Comparison of ENCODE assay signal across 25 cellular contexts in the genomic region with DNA sequence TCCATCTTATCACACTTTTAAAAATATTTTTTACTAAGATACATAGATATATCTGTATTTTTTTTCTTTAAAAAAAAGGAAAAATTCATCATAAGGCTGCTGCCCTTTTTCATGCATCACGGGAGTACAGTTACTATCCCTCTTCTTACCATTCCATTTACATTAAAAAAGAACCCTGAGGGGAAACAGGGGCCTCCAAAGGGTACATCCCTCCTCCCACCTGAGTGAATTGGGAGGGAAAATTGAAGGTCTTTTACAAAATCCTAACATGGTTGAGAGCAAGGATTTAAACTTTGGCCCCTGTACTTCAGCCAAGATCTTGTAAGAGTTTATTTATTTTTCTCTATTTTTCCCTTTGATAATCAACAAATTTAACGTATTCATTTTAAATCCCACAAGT.
"Had no signal": no experiment of that assay in that cellular context is flagged by ENCODE, and none has a peak within 500 bp of the region (broad histone marks: within the 10 kb centered on the region; RNA-seq: fewer than 3 reads in every experiment).

No MANE protein-coding gene starts in this region.

- H3K9me3 ChIP-seq: breast epithelium, Peyer's patch, SJCRH30, SK-N-SH had no signal

- H3K27ac ChIP-seq: breast epithelium, Peyer's patch, RWPE1, SJCRH30, VCaP had no signal

- H3K36me3 Mint-ChIP-seq: activated CD8-positive, alpha-beta memory T cell treated with anti-CD3 and anti-CD28 coated beads, Interleukin-2, amount 10 ng/mL, durations not matched to agents 7 days and 5 days; activated naive CD4-positive, alpha-beta T cell treated with anti-CD3 and anti-CD28 coated beads, Interleukin-2, amount 50 U/mL, for 24 hours had no signal

- H3K27me3 ChIP-seq: breast epithelium, Peyer's patch, SJCRH30 had no signal

- H3K9ac ChIP-seq: SK-N-SH had no signal

- ATAC-seq: activated CD8-positive, alpha-beta memory T cell treated with anti-CD3 and anti-CD28 coated beads, Interleukin-2, amount 10 ng/mL, durations not matched to agents 7 days and 5 days had no signal

- H3K27me3 Mint-ChIP-seq: activated naive CD4-positive, alpha-beta T cell treated with anti-CD3 and anti-CD28 coated beads, Interleukin-2, amount 50 U/mL, for 24 hours; activated T-cell treated with anti-CD3 and anti-CD28 coated beads, Interleukin-2, amount 50 U/mL, for 24 hours had no signal

- H3K36me3 ChIP-seq: breast epithelium, Peyer's patch, SJCRH30 had no signal

- H3K4me1 ChIP-seq: breast epithelium, Peyer's patch, SJCRH30 had no signal

- H3K4me3 Mint-ChIP-seq: activated CD8-positive, alpha-beta memory T cell treated with anti-CD3 and anti-CD28 coated beads, Interleukin-2, amount 10 ng/mL, durations not matched to agents 7 days and 5 days; activated naive CD4-positive, alpha-beta T cell treated with anti-CD3 and anti-CD28 coated beads, Interleukin-2, amount 50 U/mL, for 24 hours; activated T-cell treated with anti-CD3 and anti-CD28 coated beads, Interleukin-2, amount 50 U/mL, for 24 hours; activated T-helper 1 cell treated with anti-CD3 and anti-CD28 coated beads, Interleukin-12 subunit alpha, Interleukin-12 subunit beta, Interleukin-2, Interleukin-4 antibody, amounts not matched to agents 30 ng/mL and 10 ng/mL and 1 ng/mL, durations not matched to agents 14 hours and 24 hours and 36 hours had no signal

- H3K4me3 ChIP-seq: breast epithelium, Peyer's patch, SJCRH30 had no signal

- H3K27ac Mint-ChIP-seq: activated CD8-positive, alpha-beta memory T cell treated with anti-CD3 and anti-CD28 coated beads, Interleukin-2, amount 10 ng/mL, durations not matched to agents 7 days and 5 days; activated naive CD4-positive, alpha-beta T cell treated with anti-CD3 and anti-CD28 coated beads, Interleukin-2, amount 50 U/mL, for 24 hours; activated T-cell treated with anti-CD3 and anti-CD28 coated beads, Interleukin-2, amount 50 U/mL, for 24 hours; activated T-helper 1 cell treated with anti-CD3 and anti-CD28 coated beads, Interleukin-12 subunit alpha, Interleukin-12 subunit beta, Interleukin-2, Interleukin-4 antibody, amounts not matched to agents 30 ng/mL and 10 ng/mL and 1 ng/mL, durations not matched to agents 14 hours and 24 hours and 36 hours had no signal

- DNase-seq: activated CD4-positive, alpha-beta T cell treated with anti-CD3 and anti-CD28 coated beads for 48 hours; activated CD4-positive, alpha-beta T cell treated with anti-CD3 and anti-CD28 coated beads, Interleukin-2, amount 50 U/mL, for 4 hours; activated CD8-positive, alpha-beta memory T cell treated with anti-CD3 and anti-CD28 coated beads, Interleukin-2, amount 10 ng/mL, durations not matched to agents 7 days and 5 days; activated effector memory CD4-positive, alpha-beta T cell treated with Interleukin-2 at 50 U/mL for 16 hours; activated naive CD4-positive, alpha-beta T cell; activated T-cell treated with anti-CD3 and anti-CD28 coated beads, Interleukin-2, amount 50 U/mL, for 24 hours; aorta; central memory CD4-positive, alpha-beta T cell; KG1; MV-4-11; NCI-H1105; NCI-H1436; NCI-H187; NCI-H2081; NCI-H524; Peyer's patch; Right ventricle myocardium superior; SJCRH30; SK-N-SH; T-helper 1 cell had no signal

- H3K9me3 Mint-ChIP-seq: activated naive CD4-positive, alpha-beta T cell treated with anti-CD3 and anti-CD28 coated beads, Interleukin-2, amount 50 U/mL, for 24 hours; activated T-cell treated with anti-CD3 and anti-CD28 coated beads, Interleukin-2, amount 50 U/mL, for 24 hours; activated T-helper 1 cell treated with anti-CD3 and anti-CD28 coated beads, Interleukin-12 subunit alpha, Interleukin-12 subunit beta, Interleukin-2, Interleukin-4 antibody, amounts not matched to agents 30 ng/mL and 10 ng/mL and 1 ng/mL, durations not matched to agents 14 hours and 24 hours and 36 hours had no signal
